In the genomic region with DNA sequence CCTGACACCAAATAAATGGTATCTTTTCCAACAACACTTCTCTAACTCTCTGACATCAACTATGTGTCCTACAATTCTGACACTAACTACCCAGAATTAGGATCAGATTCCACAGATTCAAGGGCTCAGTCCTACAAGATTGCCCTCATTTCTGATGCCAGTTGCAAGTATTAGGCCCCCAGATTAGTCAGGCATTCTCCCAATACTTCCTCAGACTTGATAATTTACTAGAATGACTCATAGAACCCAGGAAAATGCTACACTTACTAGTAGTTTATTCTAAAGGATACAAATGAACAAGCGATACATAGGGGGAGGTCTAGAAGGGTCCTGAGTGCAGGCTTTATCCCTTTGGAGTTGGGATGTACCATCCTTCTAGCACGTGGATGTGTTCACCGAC, we compare ENCODE assay signal across 1 cellular context.
A peak's percentile ranks its signal among the peaks of the same experiment; 100 is the strongest.
TF ChIP-seq lines count a peak whose summit lies in the region.

No MANE protein-coding gene starts in this region.

TF ChIP-seq in IMR-90, 13 proteins besides CTCF, POLR2A, EP300 and RAD21 (continued from another document):
- TF ChIP-seq BHLHE40 (IDR thresholded peaks at IDR 0.05; ENCODE audit: low read depth, low read length) (no peak), FOS (IDR thresholded peaks at IDR 0.05; ENCODE audit: low read depth, low read length) (peak; percentile 59; the same call in 1 of the 2 replicates), MAZ (IDR thresholded peaks at IDR 0.05; ENCODE audit: borderline replicate concordance, low read depth, low read length) (no peak)
